Comparison of ENCODE assay signal across 1 cellular context in genomic region chr2:60819155-60819862, GRCh38.
TF ChIP-seq lines count a peak whose summit lies in the region.

No MANE protein-coding gene starts in this region.

TF ChIP-seq in WTC11, 78 proteins besides CTCF, POLR2A, EP300 and RAD21 (continued from another document):
- TF ChIP-seq AR (CRISPR knock-in tag; IDR thresholded peaks at IDR 0.05) = no peak
